Comparison of ENCODE assay signal across 20 cellular contexts in genomic region chr22:26806445-26807170, GRCh38.
"Had no signal": no experiment of that assay in that cellular context is flagged by ENCODE, and none has a peak within 500 bp of the region (broad histone marks: within the 10 kb centered on the region; RNA-seq: fewer than 3 reads in every experiment).

No MANE protein-coding gene starts in this region.

- DNase-seq: effector CD4-positive, alpha-beta T cell; foreskin melanocyte; head of caudate nucleus; kidney; left cardiac atrium; left ventricle myocardium superior; mesendoderm; naive thymus-derived CD4-positive, alpha-beta T cell; nephron progenitor cell; posterior cingulate gyrus; right cardiac atrium; small intestine; stimulated activated CD4-positive, alpha-beta T cell treated with anti-CD3 and anti-CD28 coated beads, Interleukin-12 subunit alpha, Interleukin-12 subunit beta, amount 100 ng/mL, for 4 hours; stimulated activated naive CD4-positive, alpha-beta T cell; stomach; substantia nigra; transverse colon had no signal

- H3K27me3 ChIP-seq: hepatocyte, stomach, transverse colon had no signal

- H3K4me1 Mint-ChIP-seq: naive thymus-derived CD4-positive, alpha-beta T cell had no signal

- H3K27ac ChIP-seq: hepatocyte, stomach, thoracic aorta, transverse colon had no signal

- H3K27me3 Mint-ChIP-seq: naive thymus-derived CD4-positive, alpha-beta T cell had no signal

- ATAC-seq: left cardiac atrium; left ventricle myocardium superior; naive thymus-derived CD4-positive, alpha-beta T cell; right cardiac atrium had no signal

- H3K4me1 ChIP-seq: stomach, transverse colon had no signal

- H3K9me3 ChIP-seq: stomach, thoracic aorta, transverse colon had no signal

- H3K4me3 Mint-ChIP-seq: naive thymus-derived CD4-positive, alpha-beta T cell; nephron progenitor cell had no signal

- H3K36me3 ChIP-seq: stomach, thoracic aorta, transverse colon had no signal

- H3K4me3 ChIP-seq: hepatocyte, lung, stomach, thoracic aorta, transverse colon had no signal

- H3K27ac Mint-ChIP-seq: naive thymus-derived CD4-positive, alpha-beta T cell; nephron progenitor cell had no signal
